ENCODE assay signal across 15 cellular contexts in genomic region chr15:101614761-101615160, GRCh38. TPM values are rescaled to one million over a fixed set of nuclear protein-coding genes. Genes with fewer than 3 reads are reported as not detected.
DNase-seq lines count a peak whose midpoint lies in the region; ATAC-seq and TF ChIP-seq lines count a peak whose summit lies in the region.
"Had no signal": no experiment of that assay in that cellular context is flagged by ENCODE, and none has a peak within 500 bp of the region (broad histone marks: within the 10 kb centered on the region; RNA-seq: fewer than 3 reads in every experiment).

No MANE protein-coding gene starts in this region.

- no peaks in the 10 kb centered on the region for H3K36me3 ChIP-seq in right atrium auricular region
- H3K36me3 ChIP-seq in heart right ventricle: no peaks in the 10 kb centered on the region
- H3K36me3 ChIP-seq in osteoblast (ENCODE audit: insufficient read depth, low read length): no peaks in the 10 kb centered on the region
- H3K36me3 ChIP-seq in MM.1S (replicated peaks; ENCODE audit: insufficient read depth, low read length): no peaks in the 10 kb centered on the region

- H3K27me3 ChIP-seq in right atrium auricular region (no peaks in the 10 kb centered on the region), heart right ventricle (no peaks in the 10 kb centered on the region), osteoblast (ENCODE audit: insufficient read depth, low read length) (no peaks in the 10 kb centered on the region), MM.1S (replicated peaks; ENCODE audit: insufficient read depth, low read length) (no peaks in the 10 kb centered on the region)

- ATAC-seq in heart right ventricle (no peak), HG03520 (IDR thresholded peaks at IDR 0.05; ENCODE audit: unreplicated experiment) (no peak), GM18867 (IDR thresholded peaks at IDR 0.05; ENCODE audit: unreplicated experiment) (no peak)

- H3K4me3 ChIP-seq in right atrium auricular region (no peak overlapping the region), heart right ventricle (no peak overlapping the region), osteoblast (ENCODE audit: insufficient read depth, low read length) (no peak overlapping the region), MM.1S (ENCODE audit: low read length) (no peak overlapping the region)
- H3K4me3 ChIP-seq: SK-N-MC had no signal

- H3K9me3 ChIP-seq in right atrium auricular region (no peaks in the 10 kb centered on the region), heart right ventricle (no peaks in the 10 kb centered on the region), osteoblast (ENCODE audit: low read depth, low read length) (no peaks in the 10 kb centered on the region), MM.1S (replicated peaks; ENCODE audit: insufficient read depth, low read length) (no peaks in the 10 kb centered on the region)

- no peak overlapping the region for H2AFZ ChIP-seq in osteoblast (ENCODE audit: low read length)
- no peak overlapping the region for H2AFZ ChIP-seq in MM.1S (ENCODE audit: low read length)

- H3K79me2 ChIP-seq in osteoblast (ENCODE audit: insufficient read depth, low read length): no peaks in the 10 kb centered on the region
- no peaks in the 10 kb centered on the region for H3K79me2 ChIP-seq in MM.1S (ENCODE audit: low read length)

- intact Hi-C loops in heart right ventricle (cut with DNase I): no loop called here

- 85 to 88% methylated on average over 11 of the region's 11 CpGs for WGBS in heart right ventricle, 2 donors

- no peaks in the 10 kb centered on the region for H3F3A ChIP-seq in MM.1S (ENCODE audit: insufficient read depth, low read length)

- H4K20me1 ChIP-seq in osteoblast (ENCODE audit: insufficient read depth, low read length): no peaks in the 10 kb centered on the region
- no peaks in the 10 kb centered on the region for H4K20me1 ChIP-seq in MM.1S (ENCODE audit: insufficient read depth, low read length)

- no peak overlapping the region for H3K4me2 ChIP-seq in osteoblast (ENCODE audit: insufficient read depth, low read length)
- H3K4me2 ChIP-seq in MM.1S (ENCODE audit: low read depth, low read length): no peak overlapping the region

- H3K9ac ChIP-seq in MM.1S (ENCODE audit: low read length): no peak overlapping the region

- H3K4me1 ChIP-seq in right atrium auricular region: peaks cover 0 to 57% of the 10 kb centered on the region in 2 donors
- peaks cover 21 to 75% (median 51%) of the 10 kb centered on the region in 9 donors for H3K4me1 ChIP-seq in heart right ventricle
- H3K4me1 ChIP-seq in osteoblast (ENCODE audit: insufficient read depth, low read length): peaks cover 10% of the 10 kb centered on the region
- peaks cover 11% of the 10 kb centered on the region for H3K4me1 ChIP-seq in MM.1S (ENCODE audit: low read length)

- peak overlapping the region in 1 of 2 donors; percentile 57 for H3K27ac ChIP-seq in right atrium auricular region
- peak overlapping the region in 3 of 10 donors; percentile 16 to 78 (median 62) for H3K27ac ChIP-seq in heart right ventricle
- H3K27ac ChIP-seq in osteoblast (ENCODE audit: low read depth, low read length): no peak overlapping the region
- no peak overlapping the region for H3K27ac ChIP-seq in MM.1S (ENCODE audit: low read length)
- H3K27ac ChIP-seq: SK-N-MC had no signal

- H3K9me2 ChIP-seq in MM.1S (replicated peaks; ENCODE audit: insufficient read depth, low read length): no peaks in the 10 kb centered on the region

- DNase-seq in right atrium auricular region (ENCODE audit: low spot score) (peak; percentile 53), heart right ventricle (no peak), left kidney (ENCODE audit: low read depth, low spot score) (peak; percentile 34), osteoblast (ENCODE audit: insufficient read length, low spot score, missing footprints) (peak; percentile 78), nucleus accumbens (lab: John Stamatoyannopoulos, UW) (no peak), MM.1S (no peak)
- DNase-seq: 8988T, Kasumi-1, NCI-H1417, NCI-H1694 treated with DMSO at 0.1 percent for 48 hours, NCI-H446 treated with DMSO at 0.1 percent for 48 hours, NCI-H526 treated with DMSO at 0.1 percent for 48 hours had no signal

- no peak for TF ChIP-seq CTCF in right atrium auricular region (IDR thresholded peaks at IDR 0.05)
- no peak for TF ChIP-seq CTCF in heart right ventricle (IDR thresholded peaks at IDR 0.05)
- TF ChIP-seq CTCF in osteoblast (IDR thresholded peaks at IDR 0.05; ENCODE audit: extremely low read depth, low read depth, low read length): no peak
- TF ChIP-seq CTCF in MM.1S (IDR thresholded peaks at IDR 0.05; ENCODE audit: low read length): no peak

RNA-seq across cellular contexts. Expression of gene TM2D3, which starts 37.4 kb away (rescaled TPM):
- 10 to 100 TPM; 36.0 to 53.4 TPM for total RNA-seq in right atrium auricular region
- total RNA-seq in heart right ventricle: 10 to 100 TPM; 38.2 to 61.6 (median 49.5) TPM
- 10 to 100 TPM; 52.2 to 52.3 TPM for polyA plus RNA-seq in heart right ventricle
- total RNA-seq in osteoblast: 31.8 and 32.6 TPM in 2 replicates

Comparison
In these comparisons a context has a peak if more than half of its experiments do, and no peak if none do; other contexts are left out.
1. DNase-seq: peak in right atrium auricular region (single experiment), left kidney (single experiment) and osteoblast (single experiment); none in heart right ventricle (0 of 2), nucleus accumbens (0 of 56) and MM.1S (single experiment).